8 cellular contexts compared by ENCODE assay signal in genomic region chr3:113783463-113783862, GRCh38.
DNase-seq lines count a peak whose midpoint lies in the region; ATAC-seq and TF ChIP-seq lines count a peak whose summit lies in the region.

No MANE protein-coding gene starts in this region.

- ATAC-seq in HG02885 (IDR thresholded peaks at IDR 0.05; ENCODE audit: poor library complexity, unreplicated experiment), result peak; percentile 67
- peak; percentile 77 for ATAC-seq in memory B cell (ENCODE audit: low read depth)
- ATAC-seq in HG03139 (IDR thresholded peaks at IDR 0.05; ENCODE audit: unreplicated experiment), result no peak

- no peaks in the 10 kb centered on the region for H3K27me3 Mint-ChIP-seq in memory B cell

- H3K4me3 ChIP-seq in GM06990 (replicated peaks; ENCODE audit: low read depth, low read length), result no peak overlapping the region

- peak; percentile 28 for DNase-seq in GM06990 (ENCODE audit: extremely low read depth, insufficient read length)
- DNase-seq in SW480 (ENCODE audit: low spot score), result peak; percentile 54
- no peak for DNase-seq in memory B cell (ENCODE audit: low spot score in 2 of 2)
- no peak for DNase-seq in substantia nigra (lab: John Stamatoyannopoulos, UW)
- no peak for DNase-seq in stimulated activated naive CD4-positive, alpha-beta T cell treated with Interleukin-2 at 50 U/mL for 16 hours (lab: John Stamatoyannopoulos, UW)
- DNase-seq in NCI-H1048 (lab: John Stamatoyannopoulos, UW), result no peak

- H3K27ac Mint-ChIP-seq in memory B cell, result peak overlapping the region; percentile 74

- H3K4me1 Mint-ChIP-seq in memory B cell, result peaks cover 2% of the 10 kb centered on the region

- no peak overlapping the region for H3K27ac ChIP-seq in substantia nigra (ENCODE audit: low read depth, low read length, poor library complexity, severe bottlenecking)

- TF ChIP-seq CTCF in GM06990 (IDR thresholded peaks at IDR 0.05; ENCODE audit: insufficient read depth, low read length, poor library complexity, severe bottlenecking), result no peak

- H3K9me3 Mint-ChIP-seq in memory B cell, result no peaks in the 10 kb centered on the region

- H3K36me3 Mint-ChIP-seq in memory B cell, result peaks cover 14% of the 10 kb centered on the region

- H3K4me3 Mint-ChIP-seq in memory B cell, result no peak overlapping the region

- no peaks in the 10 kb centered on the region for H3K27me3 ChIP-seq in GM06990 (replicated peaks; ENCODE audit: control insufficient read depth, insufficient read depth, low read length)

- H3K36me3 ChIP-seq in GM06990 (ENCODE audit: control insufficient read depth, insufficient read depth, low read length), result no peaks in the 10 kb centered on the region; the same call in none of the 2 replicates

Comparison
In these comparisons a context has a peak if more than half of its experiments do, and no peak if none do; other contexts are left out.
1. DNase-seq: peak in GM06990 (single experiment) and SW480 (single experiment); none in memory B cell (0 of 2), substantia nigra (0 of 49), stimulated activated naive CD4-positive, alpha-beta T cell treated with Interleukin-2 at 50 U/mL for 16 hours (single experiment) and NCI-H1048 (single experiment).